Comparison of ENCODE assay signal across 29 cellular contexts in the genomic region with DNA sequence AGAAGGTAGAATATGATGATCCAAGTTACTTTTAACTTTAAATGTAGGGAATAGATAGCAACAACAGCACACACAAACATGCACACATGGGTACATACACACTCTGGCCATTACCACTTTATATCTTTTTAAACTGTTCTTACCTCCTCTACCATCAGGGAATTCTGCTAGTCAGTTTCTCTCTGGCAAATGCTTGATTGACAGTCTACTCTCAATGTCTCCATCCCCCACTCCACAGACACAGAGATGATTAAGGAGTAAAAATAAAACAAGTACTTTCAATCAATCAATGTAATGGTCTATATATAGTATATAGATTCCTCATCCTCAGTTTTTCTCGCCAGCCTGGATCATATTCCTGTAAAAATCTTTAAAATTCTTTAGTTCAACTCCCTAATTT.
"Had no signal": no experiment of that assay in that cellular context is flagged by ENCODE, and none has a peak within 500 bp of the region (broad histone marks: within the 10 kb centered on the region; RNA-seq: fewer than 3 reads in every experiment).

No MANE protein-coding gene starts in this region.

- H3K27me3 Mint-ChIP-seq: activated CD8-positive, alpha-beta T cell treated with anti-CD3 and anti-CD28 coated beads for 36 hours; activated naive CD8-positive, alpha-beta T cell; activated T-helper 17 cell treated with anti-CD3 and anti-CD28 coated beads, Interleukin-2, amount 50 U/mL, for 72 hours; effector memory CD8-positive, alpha-beta T cell had no signal

- H3K9me3 Mint-ChIP-seq: activated CD8-positive, alpha-beta T cell treated with anti-CD3 and anti-CD28 coated beads for 36 hours; activated T-cell treated with anti-CD3 and anti-CD28 coated beads, Interleukin-2, amount 50 U/mL, for 4 hours; activated T-helper 17 cell treated with anti-CD3 and anti-CD28 coated beads, Interleukin-2, amount 50 U/mL, for 72 hours; effector memory CD8-positive, alpha-beta T cell had no signal

- H3K4me3 ChIP-seq: esophagus squamous epithelium, gastroesophageal sphincter, heart right ventricle had no signal

- H3K27ac ChIP-seq: brain microvascular endothelial cell, esophagus squamous epithelium, gastroesophageal sphincter, heart right ventricle, VCaP had no signal

- ATAC-seq: activated CD8-positive, alpha-beta T cell treated with anti-CD3 and anti-CD28 coated beads for 36 hours; activated T-cell treated with anti-CD3 and anti-CD28 coated beads, Interleukin-2, amount 50 U/mL, for 4 hours; activated T-helper 17 cell treated with anti-CD3 and anti-CD28 coated beads, Interleukin-2, amount 50 U/mL, for 72 hours; effector memory CD8-positive, alpha-beta T cell; gastroesophageal sphincter; heart right ventricle; WTC11 had no signal

- H3K4me3 Mint-ChIP-seq: activated CD8-positive, alpha-beta T cell treated with anti-CD3 and anti-CD28 coated beads for 36 hours; activated naive CD8-positive, alpha-beta T cell; activated T-cell treated with anti-CD3 and anti-CD28 coated beads, Interleukin-2, amount 50 U/mL, for 4 hours; activated T-helper 17 cell treated with anti-CD3 and anti-CD28 coated beads, Interleukin-2, amount 50 U/mL, for 72 hours; effector memory CD8-positive, alpha-beta T cell; WTC11 had no signal

- H3K27ac Mint-ChIP-seq: activated CD8-positive, alpha-beta T cell treated with anti-CD3 and anti-CD28 coated beads for 36 hours; activated naive CD8-positive, alpha-beta T cell; activated T-helper 17 cell treated with anti-CD3 and anti-CD28 coated beads, Interleukin-2, amount 50 U/mL, for 72 hours; effector memory CD8-positive, alpha-beta T cell; WTC11 had no signal

- H3K27me3 ChIP-seq: brain microvascular endothelial cell, esophagus squamous epithelium, gastroesophageal sphincter, heart right ventricle had no signal

- H3K36me3 ChIP-seq: brain microvascular endothelial cell, esophagus squamous epithelium, gastroesophageal sphincter had no signal

- DNase-seq: activated CD4-positive, alpha-beta T cell treated with anti-CD3 and anti-CD28 coated beads for 1 hour; activated CD4-positive, alpha-beta T cell treated with anti-CD3 and anti-CD28 coated beads for 48 hours; activated CD4-positive, alpha-beta T cell treated with anti-CD3 and anti-CD28 coated beads, Interleukin-2, amount 50 U/mL, for 1 hour; activated CD4-positive, alpha-beta T cell treated with anti-CD3 and anti-CD28 coated beads, Interleukin-2, amount 50 U/mL, for 48 hours; activated CD8-positive, alpha-beta memory T cell treated with anti-CD3 and anti-CD28 coated beads for 24 hours; activated CD8-positive, alpha-beta T cell treated with anti-CD3 and anti-CD28 coated beads for 36 hours; activated effector memory CD4-positive, alpha-beta T cell treated with Interleukin-2 at 50 U/mL for 16 hours; activated gamma-delta T cell treated with Interleukin-2 at 50 U/mL for 16 hours; activated naive CD4-positive, alpha-beta T cell treated with anti-CD3 and anti-CD28 coated beads, Interleukin-2, amount 50 U/mL, for 16 hours; activated naive CD4-positive, alpha-beta T cell treated with Interleukin-2 at 50 U/mL for 16 hours; activated T-cell treated with anti-CD3 and anti-CD28 coated beads, Interleukin-2, amount 50 U/mL, for 4 hours; amniotic stem cell; anterior cingulate cortex; brain microvascular endothelial cell; caudate nucleus; cortex of kidney; dermis blood vessel endothelial cell; effector CD4-positive, alpha-beta T cell; effector memory CD8-positive, alpha-beta T cell; erythroblast; esophagus squamous epithelium; foreskin melanocyte; heart right ventricle; T-helper 2 cell had no signal

- H3K9me3 ChIP-seq: esophagus squamous epithelium, gastroesophageal sphincter, heart right ventricle had no signal
